ENCODE assay signal across 27 cellular contexts in the genomic region with DNA sequence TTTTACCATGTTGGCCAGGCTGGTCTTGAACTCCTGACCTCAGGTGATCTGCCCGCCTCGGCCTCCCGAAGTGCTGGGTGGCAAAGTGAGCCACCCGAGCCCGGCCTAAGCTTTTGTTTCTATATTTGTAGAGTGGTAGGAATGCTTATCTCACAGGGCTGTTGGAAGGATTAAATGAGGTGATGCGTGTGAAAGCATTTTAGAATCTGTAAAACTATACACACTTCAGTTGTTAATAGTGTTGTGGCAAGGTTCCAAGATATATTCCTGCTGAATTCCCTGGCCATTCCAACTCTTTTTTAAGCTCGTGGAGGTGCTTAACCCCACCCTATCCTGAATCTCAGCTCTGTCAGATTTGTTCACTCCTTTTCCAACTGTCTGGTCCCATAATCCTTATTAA.
DNase-seq lines count a peak whose midpoint lies in the region; ATAC-seq and TF ChIP-seq lines count a peak whose summit lies in the region.
"Had no signal": no experiment of that assay in that cellular context is flagged by ENCODE, and none has a peak within 500 bp of the region (broad histone marks: within the 10 kb centered on the region; RNA-seq: fewer than 3 reads in every experiment).

No MANE protein-coding gene starts in this region.

- TF ChIP-seq EP300 in Ishikawa (IDR thresholded peaks at IDR 0.05; ENCODE audit: borderline replicate concordance): no peak

- H3K4me1 Mint-ChIP-seq in WTC11: peaks cover 47% of the 10 kb centered on the region
- no peaks in the 10 kb centered on the region for H3K4me1 Mint-ChIP-seq in stimulated activated naive CD8-positive, alpha-beta T cell treated with anti-CD3 and anti-CD28 coated beads, Interleukin-15, amount 100 ng/mL, for 72 hours

- CTCF ChIA-PET in OCI-LY7 (lab: Charles Lee; ENCODE audit: unreplicated experiment): no interaction called here
- CTCF ChIA-PET in WTC11 (lab: Charles Lee): no interaction called here

- BruUV-seq in OCI-LY7 (replicated peaks; lab: Mats Ljungman, UMichigan): no TSS peak

- no peaks in the 10 kb centered on the region for H3K79me2 ChIP-seq in OCI-LY7 (ENCODE audit: insufficient read depth, low read depth, low read length)

- H3K4me1 ChIP-seq in OCI-LY7 (ENCODE audit: insufficient read depth, low read length, poor library complexity, severe bottlenecking): peaks cover 71% of the 10 kb centered on the region

- no peak overlapping the region for H3K4me3 Mint-ChIP-seq in WTC11
- H3K4me3 Mint-ChIP-seq in stimulated activated naive CD8-positive, alpha-beta T cell treated with anti-CD3 and anti-CD28 coated beads, Interleukin-15, amount 100 ng/mL, for 72 hours: no peak overlapping the region
- H3K4me3 Mint-ChIP-seq: B cell; CD8-positive, alpha-beta T cell; T-helper 1 cell treated with Interleukin-12 subunit alpha and Interleukin-12 subunit beta and Interleukin-4 antibody, amounts not matched to agents 30 μg/mL and 1 μg/mL, for 36 hours had no signal

- H4K20me1 ChIP-seq in OCI-LY7 (ENCODE audit: insufficient read depth, low read length): no peaks in the 10 kb centered on the region

- H3K36me3 Mint-ChIP-seq in WTC11: no peaks in the 10 kb centered on the region
- H3K36me3 Mint-ChIP-seq: CD8-positive, alpha-beta T cell had no signal

- no peaks in the 10 kb centered on the region for H3K9me3 ChIP-seq in OCI-LY7 (ENCODE audit: low read length)
- H3K9me3 ChIP-seq: Caco-2, MG63, SK-N-SH had no signal

- no peak for TF ChIP-seq RAD21 in Ishikawa (IDR thresholded peaks at IDR 0.05; ENCODE audit: low read depth)

- no peaks in the 10 kb centered on the region for H3K9me2 ChIP-seq in OCI-LY7 (ENCODE audit: insufficient read depth, low read length)
- H3K9me2 ChIP-seq: SK-N-SH had no signal

- H2AFZ ChIP-seq in OCI-LY7 (ENCODE audit: low read length): peak overlapping the region; percentile 40; the same call in 1 of the 2 replicates
- H2AFZ ChIP-seq: GM23248 had no signal

- no peaks in the 10 kb centered on the region for H3K36me3 ChIP-seq in OCI-LY7 (ENCODE audit: insufficient read depth, low read length)
- H3K36me3 ChIP-seq: MG63 had no signal

- no peak for TF ChIP-seq CTCF in OCI-LY7 (conservative IDR thresholded peaks at IDR 0.05; ENCODE audit: low read length)
- TF ChIP-seq CTCF in retinal pigment epithelial cell (conservative IDR thresholded peaks at IDR 0.05; ENCODE audit: low read depth, low read length): no peak
- no peak for TF ChIP-seq CTCF in WTC11 (IDR thresholded peaks at IDR 0.05)

- intact Hi-C loops in left ventricle myocardium superior (cut with micrococcal nuclease): no loop called here
- intact Hi-C loops in cardiac septum (cut with DNase I): loop anchor here (10.0 kb wide), 4 partner anchors 97 to 387 kb away; a partner anchor contains a TSS
- intact Hi-C loops in OCI-LY7 (cut with micrococcal nuclease; ENCODE audit: unreplicated experiment): no loop called here

- H3K4me3 ChIP-seq in OCI-LY7 (ENCODE audit: low read depth, low read length, poor library complexity, severe bottlenecking) (no peak overlapping the region), retinal pigment epithelial cell (ENCODE audit: low read length) (no peak overlapping the region)
- H3K4me3 ChIP-seq: GM23248, MG63 had no signal

- POLR2A ChIA-PET in OCI-LY7 (lab: Charles Lee) (interaction anchor here (0.6 to 2.5 kb wide), 12 partner anchors 8 to 1291 kb away, joined by 3 to 12 read pairs (median 4); a partner anchor contains a TSS), WTC11 (lab: Charles Lee) (interaction anchor here (0.7 kb wide), 1 partner anchor 77 kb away, joined by 4 read pairs; no protein-coding TSS in a partner anchor)

- peak; percentile 45 for ATAC-seq in left ventricle myocardium superior
- ATAC-seq in WTC11: no peak
- ATAC-seq in stimulated activated naive CD8-positive, alpha-beta T cell treated with anti-CD3 and anti-CD28 coated beads, Interleukin-15, amount 100 ng/mL, for 72 hours: no peak
- ATAC-seq: CD8-positive, alpha-beta T cell; Panc1 had no signal

- DNase-seq in left ventricle myocardium superior (no peak), cardiac septum (ENCODE audit: low spot score) (no peak), OCI-LY7 (ENCODE audit: low spot score) (no peak), retinal pigment epithelial cell (ENCODE audit: low read depth) (peak; percentile 82), WTC11 (ENCODE audit: low spot score) (no peak)
- DNase-seq in stimulated activated naive CD8-positive, alpha-beta T cell treated with anti-CD3 and anti-CD28 coated beads, Interleukin-15, amount 100 ng/mL, for 72 hours: no peak
- DNase-seq: Caco-2; CD8-positive, alpha-beta T cell; DMS 273 treated with DMSO at 0.1 percent for 48 hours; DMS79 treated with DMSO at 0.1 percent for 48 hours; GM23248; H7; KG1; MG63; NCI-H1105 treated with DMSO at 0.1 percent for 48 hours; NCI-H146; NCI-H1930; NCI-H345; NCI-H510A treated with DMSO at 0.1 percent for 48 hours; NCI-H774; SK-N-SH; SW 1271 had no signal

- H3K27ac ChIP-seq in OCI-LY7 (ENCODE audit: low read depth, low read length, poor library complexity, severe bottlenecking): no peak overlapping the region
- H3K27ac ChIP-seq: C4-2B, GM23248 had no signal

- H3K27ac Mint-ChIP-seq in WTC11: no peak overlapping the region
- H3K27ac Mint-ChIP-seq in stimulated activated naive CD8-positive, alpha-beta T cell treated with anti-CD3 and anti-CD28 coated beads, Interleukin-15, amount 100 ng/mL, for 72 hours: no peak overlapping the region
- H3K27ac Mint-ChIP-seq: B cell; CD8-positive, alpha-beta T cell; T-helper 1 cell treated with Interleukin-12 subunit alpha and Interleukin-12 subunit beta and Interleukin-4 antibody, amounts not matched to agents 30 μg/mL and 1 μg/mL, for 36 hours had no signal

- H3K4me2 ChIP-seq in OCI-LY7 (ENCODE audit: low read length): peak overlapping the region; percentile 23; the same call in 1 of the 2 replicates
- H3K4me2 ChIP-seq: SK-N-SH had no signal

- no peaks in the 10 kb centered on the region for H3K9me3 Mint-ChIP-seq in WTC11
- no peaks in the 10 kb centered on the region for H3K9me3 Mint-ChIP-seq in stimulated activated naive CD8-positive, alpha-beta T cell treated with anti-CD3 and anti-CD28 coated beads, Interleukin-15, amount 100 ng/mL, for 72 hours
- H3K9me3 Mint-ChIP-seq: CD8-positive, alpha-beta T cell; T-helper 1 cell treated with Interleukin-12 subunit alpha and Interleukin-12 subunit beta and Interleukin-4 antibody, amounts not matched to agents 30 μg/mL and 1 μg/mL, for 36 hours had no signal

- H3K27me3 Mint-ChIP-seq in WTC11 (ENCODE audit: low read depth): no peaks in the 10 kb centered on the region
- H3K27me3 Mint-ChIP-seq in stimulated activated naive CD8-positive, alpha-beta T cell treated with anti-CD3 and anti-CD28 coated beads, Interleukin-15, amount 100 ng/mL, for 72 hours: peaks cover 15% of the 10 kb centered on the region
- H3K27me3 Mint-ChIP-seq: B cell had no signal

TF ChIP-seq in Ishikawa, 13 proteins besides CTCF, POLR2A, EP300 and RAD21:
- TF ChIP-seq ZBTB7A (IDR thresholded peaks at IDR 0.05; ENCODE audit: low read depth): no peak
- 0 out of 2 replicates have a peak, but pooled peaks have one; percentile 8 for TF ChIP-seq NFIC (IDR thresholded peaks at IDR 0.05)
TF ChIP-seq in Ishikawa: peak in this region for 1.

TF ChIP-seq in WTC11, 78 proteins besides CTCF, POLR2A, EP300 and RAD21:
- TF ChIP-seq OVOL2 (CRISPR knock-in tag; IDR thresholded peaks at IDR 0.05; ENCODE audit: borderline replicate concordance): no peak
TF ChIP-seq in WTC11: peak in this region for 0.
